1 cellular context compared by ENCODE assay signal in genomic region chr5:57173318-57174127, GRCh38.
TF ChIP-seq lines count a peak whose summit lies in the region.

Gene GPBP1, plus strand, starts transcription at chr5:57174059. Its CDS starts 40,072 bp downstream, at chr5:57214131.

TF ChIP-seq in K562, 482 proteins besides CTCF, POLR2A, EP300 and RAD21 (continued from another document and continues in another):
- no peak for TF ChIP-seq PRDM10 (IDR thresholded peaks at IDR 0.05; ENCODE audit: partially characterized antibody)
- TF ChIP-seq ATF3 (IDR thresholded peaks at IDR 0.05) = peak; percentile 83
- no peak for TF ChIP-seq ATF3 (CRISPR knock-in tag; conservative IDR thresholded peaks at IDR 0.05)
- TF ChIP-seq CREB5 (CRISPR knock-in tag; IDR thresholded peaks at IDR 0.05) = no peak
- TF ChIP-seq SRF (CRISPR knock-in tag; IDR thresholded peaks at IDR 0.05) = no peak
- 0 out of 2 replicates have a peak, but pooled peaks have one; percentile 56 for TF ChIP-seq ZBTB2 (IDR thresholded peaks at IDR 0.05)
- TF ChIP-seq E2F5 (CRISPR knock-in tag; IDR thresholded peaks at IDR 0.05) = 0 out of 2 replicates have a peak, but pooled peaks have one; percentile 42
- no peak for TF ChIP-seq SFPQ (IDR thresholded peaks at IDR 0.05; ENCODE audit: low read depth, low read length)
- TF ChIP-seq ID3 (CRISPR knock-in tag; IDR thresholded peaks at IDR 0.05) = no peak
- TF ChIP-seq ID3 (tag; IDR thresholded peaks at IDR 0.05) = no peak
- no peak for TF ChIP-seq ARID2 (IDR thresholded peaks at IDR 0.05)
- TF ChIP-seq ETS1 (conservative IDR thresholded peaks at IDR 0.05; ENCODE audit: control insufficient read depth, low read depth, low read length) = peak; percentile 15; the same call in 1 of the 2 replicates
- TF ChIP-seq NFIX (CRISPR knock-in tag; IDR thresholded peaks at IDR 0.05; ENCODE audit: low read depth) = no peak
- no peak for TF ChIP-seq WHSC1 (IDR thresholded peaks at IDR 0.05; ENCODE audit: low read length)
- TF ChIP-seq ZMIZ1 (IDR thresholded peaks at IDR 0.05; ENCODE audit: low read depth in 2 of 2, low read length in 2 of 2) = no peak
- no peak for TF ChIP-seq TAL1 (IDR thresholded peaks at IDR 0.05)
- TF ChIP-seq SMC3 (conservative IDR thresholded peaks at IDR 0.05; ENCODE audit: insufficient read depth, low read depth, low read length) = no peak
- no peak for TF ChIP-seq E2F3 (CRISPR knock-in tag; IDR thresholded peaks at IDR 0.05)
- TF ChIP-seq MAFK (IDR thresholded peaks at IDR 0.05; ENCODE audit: low read length) = no peak
- TF ChIP-seq SAP30 (IDR thresholded peaks at IDR 0.05; ENCODE audit: borderline replicate concordance, insufficient read depth, low read depth, low read length, poor library complexity, severe bottlenecking) = peak; percentile 57
- no peak for TF ChIP-seq ZNF707 (CRISPR knock-in tag; conservative IDR thresholded peaks at IDR 0.05)
- no peak; the same call in 1 of the 2 replicates for TF ChIP-seq ARID1B (IDR thresholded peaks at IDR 0.05)
- no peak for TF ChIP-seq RBM34 (IDR thresholded peaks at IDR 0.05; ENCODE audit: borderline replicate concordance, insufficient read depth, low read length)
- no peak for TF ChIP-seq RHOXF2B (CRISPR knock-in tag; conservative IDR thresholded peaks at IDR 0.05)
- no peak for TF ChIP-seq TAF15 (IDR thresholded peaks at IDR 0.05; ENCODE audit: low read depth, low read length)
- TF ChIP-seq TRIM24 (IDR thresholded peaks at IDR 0.05) = peak in 1 of 2 experiments; percentile 56; a peak in 1 of 4 replicates
- no peak for TF ChIP-seq ZNF398 (CRISPR knock-in tag; IDR thresholded peaks at IDR 0.05)
- TF ChIP-seq MAFG (tag; conservative IDR thresholded peaks at IDR 0.05) = no peak
- no peak for TF ChIP-seq MTA1 (IDR thresholded peaks at IDR 0.05; ENCODE audit: borderline replicate concordance)
- TF ChIP-seq TBL1XR1 (IDR thresholded peaks at IDR 0.05; ENCODE audit: low read length in 2 of 2) = no peak; a peak in 1 of 4 replicates
- TF ChIP-seq PRMT5 (CRISPR knock-in tag; IDR thresholded peaks at IDR 0.05) = no peak
- TF ChIP-seq NBN (IDR thresholded peaks at IDR 0.05; ENCODE audit: low read depth) = peak; percentile 67; the same call in 1 of the 2 replicates
- no peak for TF ChIP-seq MECOM (CRISPR knock-in tag; IDR thresholded peaks at IDR 0.05)
- no peak for TF ChIP-seq PREB (CRISPR knock-in tag; IDR thresholded peaks at IDR 0.05)
- TF ChIP-seq ZNF3 (CRISPR knock-in tag; IDR thresholded peaks at IDR 0.05) = no peak
- TF ChIP-seq ASH1L (IDR thresholded peaks at IDR 0.05; ENCODE audit: borderline replicate concordance, low read depth, partially characterized antibody) = no peak
- 0 out of 2 replicates have a peak, but pooled peaks have one; percentile 46 for TF ChIP-seq SREBF1 (IDR thresholded peaks at IDR 0.05; ENCODE audit: borderline replicate concordance, low read depth, low read length)
- TF ChIP-seq SRSF3 (IDR thresholded peaks at IDR 0.05; ENCODE audit: insufficient read depth, low read length) = no peak
- TF ChIP-seq ZNF224 (CRISPR knock-in tag; IDR thresholded peaks at IDR 0.05) = no peak
